Comparison of ENCODE assay signal across 9 cellular contexts in the genomic region with DNA sequence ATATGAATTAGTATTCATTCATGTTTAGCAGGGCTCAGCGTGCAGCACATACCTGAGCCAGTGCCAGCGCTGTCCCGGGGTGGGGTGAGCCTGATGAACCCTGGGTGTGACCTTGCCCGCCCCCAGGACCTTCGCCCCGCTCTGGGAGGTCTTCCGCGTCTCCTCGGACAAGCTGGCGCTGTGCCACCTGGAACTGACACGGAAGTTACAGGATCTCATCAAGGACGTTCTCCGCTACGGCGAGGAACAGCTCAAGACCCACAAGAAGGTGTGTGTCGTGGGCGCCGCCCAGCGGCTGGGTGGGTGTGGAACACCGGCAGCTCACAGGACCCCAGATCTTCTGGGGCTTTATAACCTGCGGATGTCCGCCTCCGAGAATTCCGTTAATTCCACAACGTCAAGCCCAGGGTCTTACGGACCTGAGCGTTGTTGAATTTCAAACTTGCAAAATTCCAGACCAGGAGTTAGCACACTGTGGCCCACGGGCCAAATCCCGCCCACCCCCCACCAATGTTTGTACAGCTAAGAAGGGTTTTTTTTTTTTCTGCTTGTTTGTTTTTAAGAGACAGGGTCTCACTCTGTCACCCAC. TPM values are rescaled to one million over a fixed set of nuclear protein-coding genes. Genes with fewer than 3 reads are reported as not detected.
DNase-seq lines count a peak whose midpoint lies in the region; ATAC-seq and TF ChIP-seq lines count a peak whose summit lies in the region.
"Had no signal": no experiment of that assay in that cellular context is flagged by ENCODE, and none has a peak within 500 bp of the region (broad histone marks: within the 10 kb centered on the region; RNA-seq: fewer than 3 reads in every experiment).

No MANE protein-coding gene starts in this region.

- peak; percentile 87 for TF ChIP-seq CTCF in foreskin fibroblast (IDR thresholded peaks at IDR 0.05; ENCODE audit: low read depth, low read length)
- peak; percentile 88 for TF ChIP-seq CTCF in neural crest cell (conservative IDR thresholded peaks at IDR 0.05)

- ATAC-seq in HG03039 (IDR thresholded peaks at IDR 0.05; ENCODE audit: unreplicated experiment) = no peak

- H3K4me3 ChIP-seq in foreskin fibroblast (ENCODE audit: low read depth in 1 of 2, low read length in 2 of 2) = peak overlapping the region; percentile 8 to 29

- H3K36me3 Mint-ChIP-seq in neural crest cell (ENCODE audit: low read depth) = no peaks in the 10 kb centered on the region

- no peak overlapping the region for H3K4me3 Mint-ChIP-seq in neural crest cell
- H3K4me3 Mint-ChIP-seq: central memory CD8-positive, alpha-beta T cell had no signal

- peaks cover 5% of the 10 kb centered on the region for H3K9me3 Mint-ChIP-seq in neural crest cell
- H3K9me3 Mint-ChIP-seq: central memory CD8-positive, alpha-beta T cell had no signal

- H3K27me3 Mint-ChIP-seq in neural crest cell (ENCODE audit: low read depth) = no peaks in the 10 kb centered on the region
- H3K27me3 Mint-ChIP-seq: central memory CD8-positive, alpha-beta T cell had no signal

- peak; percentile 46 for DNase-seq in activated T-cell treated with anti-CD3 and anti-CD28 coated beads, Interleukin-2, amount 50 U/mL, for 1 hour
- DNase-seq in activated T-cell treated with anti-CD3 and anti-CD28 coated beads for 4 hours (no peak), NCI-H2029 treated with DMSO at 0.1 percent for 48 hours (lab: John Stamatoyannopoulos, UW) (peak; percentile 60), foreskin fibroblast (peak; percentile 71 to 88), neural crest cell (ENCODE audit: low read depth, low spot score) (peak; percentile 84), NCI-H1930 (lab: John Stamatoyannopoulos, UW) (no peak)
- DNase-seq in activated CD4-positive, alpha-beta T cell treated with anti-CD3 and anti-CD28 coated beads for 4 hours = peak; percentile 26 to 32

- H3K4me1 Mint-ChIP-seq in neural crest cell = peaks cover 15% of the 10 kb centered on the region
- H3K4me1 Mint-ChIP-seq: central memory CD8-positive, alpha-beta T cell had no signal

- peak overlapping the region; percentile 81 for H3K27ac Mint-ChIP-seq in neural crest cell (ENCODE audit: unreplicated experiment)

RNA-seq across cellular contexts. Expression of a gene that starts 15.4 kb away (rescaled TPM):
- total RNA-seq in neural crest cell = 10.8 and 12.2 TPM in 2 replicates

RNA-seq across cellular contexts. Expression of a gene that starts 28.3 kb away (rescaled TPM):
- total RNA-seq in neural crest cell = not detected in 2 replicates

RNA-seq across cellular contexts. Expression of a gene that starts 47.4 kb away (rescaled TPM):
- 91.8 and 93.4 TPM in 2 replicates for total RNA-seq in neural crest cell

RNA-seq across cellular contexts. Expression of a gene that starts 54.7 kb away (rescaled TPM):
- total RNA-seq in neural crest cell = not detected in 2 replicates

Comparison
In these comparisons a context has a peak if more than half of its experiments do, and no peak if none do; other contexts are left out.
1. DNase-seq: peak in activated T-cell treated with anti-CD3 and anti-CD28 coated beads, Interleukin-2, amount 50 U/mL, for 1 hour (single experiment), NCI-H2029 treated with DMSO at 0.1 percent for 48 hours (single experiment), activated CD4-positive, alpha-beta T cell treated with anti-CD3 and anti-CD28 coated beads for 4 hours (2 of 2), foreskin fibroblast (2 of 2) and neural crest cell (single experiment); none in activated T-cell treated with anti-CD3 and anti-CD28 coated beads for 4 hours (single experiment) and NCI-H1930 (0 of 2).